In genomic region chr10:43452356-43452914, GRCh38 we compare ENCODE assay signal across 10 cellular contexts. TPM values are rescaled to one million over a fixed set of nuclear protein-coding genes. Genes with fewer than 3 reads are reported as not detected.
A peak's percentile ranks its signal among the peaks of the same experiment; 100 is the strongest.
DNase-seq lines count a peak whose midpoint lies in the region; ATAC-seq and TF ChIP-seq lines count a peak whose summit lies in the region.
"Had no signal": no experiment of that assay in that cellular context is flagged by ENCODE, and none has a peak within 500 bp of the region (broad histone marks: within the 10 kb centered on the region; RNA-seq: fewer than 3 reads in every experiment).

No MANE protein-coding gene starts in this region.

- H3K36me3 ChIP-seq in Peyer's patch (no peaks in the 10 kb centered on the region), esophagus (ENCODE audit: control insufficient read depth in 2 of 2, insufficient read depth in 2 of 2, low read length in 1 of 2) (no peaks in the 10 kb centered on the region), SK-N-SH (replicated peaks in 1 of 2; ENCODE audit: control insufficient read depth in 1 of 2, insufficient read depth in 2 of 2, low read length in 1 of 2) (no peaks in the 10 kb centered on the region)

- H3K9ac ChIP-seq in SK-N-SH: no peak overlapping the region

- H3K4me2 ChIP-seq in SK-N-SH: no peak overlapping the region

- H4K20me1 ChIP-seq in SK-N-SH (ENCODE audit: insufficient read depth): no peaks in the 10 kb centered on the region

- H3K4me1 ChIP-seq in Peyer's patch: peaks cover 0 to 30% (median 27%) of the 10 kb centered on the region in 4 donors
- H3K4me1 ChIP-seq in esophagus (ENCODE audit: control insufficient read depth in 2 of 2, insufficient read depth in 2 of 2, low read length in 1 of 2): peaks cover 2 to 3% of the 10 kb centered on the region in 2 donors
- peaks cover 5 to 9% of the 10 kb centered on the region in 2 experiments; a peak in 1 of 4 replicates for H3K4me1 ChIP-seq in SK-N-SH (ENCODE audit: control insufficient read depth in 1 of 2, insufficient read depth in 2 of 2, low read depth in 1 of 2, low read length in 1 of 2)

- H3K4me1 Mint-ChIP-seq in activated CD4-positive, alpha-beta T cell treated with anti-CD3 and anti-CD28 coated beads, Interleukin-2, amount 10 ng/mL, durations not matched to agents 24 days and 14 days: peaks cover 37% of the 10 kb centered on the region
- peaks cover 21 to 53% of the 10 kb centered on the region in 2 donors for H3K4me1 Mint-ChIP-seq in stimulated activated naive B cell treated with anti-CD40 and anti-IgM and Interleukin-4, amounts not matched to agents 10 μg/mL and 1 μg/mL and 100 μg/mL, for 72 hours

- no peak overlapping the region for H2AFZ ChIP-seq in SK-N-SH (ENCODE audit: low read depth)

- peak overlapping the region; percentile 85 for H3K27ac Mint-ChIP-seq in activated CD4-positive, alpha-beta T cell treated with anti-CD3 and anti-CD28 coated beads, Interleukin-2, amount 10 ng/mL, durations not matched to agents 24 days and 14 days
- H3K27ac Mint-ChIP-seq in stimulated activated naive B cell treated with anti-CD40 and anti-IgM and Interleukin-4, amounts not matched to agents 10 μg/mL and 1 μg/mL and 100 μg/mL, for 72 hours: peak overlapping the region; percentile 97

- H3K9me3 ChIP-seq in Peyer's patch: peaks cover 0 to 4% (median 0%) of the 10 kb centered on the region in 4 donors
- H3K9me3 ChIP-seq in esophagus (ENCODE audit: control insufficient read depth in 2 of 2, insufficient read depth in 1 of 2, low read depth in 1 of 2, low read length in 1 of 2): no peaks in the 10 kb centered on the region
- H3K9me3 ChIP-seq in SK-N-SH: no peaks in the 10 kb centered on the region

- H3K4me3 ChIP-seq in Peyer's patch (no peak overlapping the region), esophagus (ENCODE audit: low read depth in 1 of 2, low read length in 2 of 2) (no peak overlapping the region), SK-N-SH (ENCODE audit: low read depth in 2 of 2, low read length in 1 of 2) (no peak overlapping the region)

- peaks cover 13% of the 10 kb centered on the region; the same call in 1 of the 2 replicates for H3K79me2 ChIP-seq in SK-N-SH (ENCODE audit: insufficient read depth)

- TF ChIP-seq POLR2A in Peyer's patch (IDR thresholded peaks at IDR 0.05): no peak

- peak; percentile 62 for DNase-seq in activated CD4-positive, alpha-beta T cell treated with anti-CD3 and anti-CD28 coated beads, Interleukin-2, amount 10 ng/mL, durations not matched to agents 24 days and 14 days
- no peak for DNase-seq in activated CD4-positive, alpha-beta T cell treated with anti-CD3 and anti-CD28 coated beads for 1 hour
- DNase-seq in Peyer's patch (no peak), SK-N-SH (no peak), dedifferentiated amniotic fluid mesenchymal stem cell (ENCODE audit: extremely low spot score) (no peak)
- no peak for DNase-seq in stimulated activated naive B cell treated with anti-CD40 and anti-IgM and Interleukin-4, amounts not matched to agents 10 μg/mL and 1 μg/mL and 100 μg/mL, for 72 hours
- DNase-seq: NCI-H2227 treated with DMSO at 0.1 percent for 48 hours; stimulated activated CD4-positive, alpha-beta T cell treated with anti-CD3 and anti-CD28 coated beads, Interleukin-4, amount 100 ng/mL, for 1 hour had no signal

- no peak for TF ChIP-seq EP300 in SK-N-SH (IDR thresholded peaks at IDR 0.05; ENCODE audit: borderline replicate concordance in 1 of 2, low read depth in 1 of 2, low read length in 1 of 2)

- H3K4me3 Mint-ChIP-seq in activated CD4-positive, alpha-beta T cell treated with anti-CD3 and anti-CD28 coated beads, Interleukin-2, amount 10 ng/mL, durations not matched to agents 24 days and 14 days: peak overlapping the region; percentile 47
- peak overlapping the region; percentile 31 to 78 for H3K4me3 Mint-ChIP-seq in stimulated activated naive B cell treated with anti-CD40 and anti-IgM and Interleukin-4, amounts not matched to agents 10 μg/mL and 1 μg/mL and 100 μg/mL, for 72 hours

- intact Hi-C loops in activated CD4-positive, alpha-beta T cell treated with anti-CD3 and anti-CD28 coated beads, Interleukin-2, amount 10 ng/mL, durations not matched to agents 24 days and 14 days (cut with micrococcal nuclease): no loop called here

- peaks cover 5% of the 10 kb centered on the region for H3F3A ChIP-seq in SK-N-SH (replicated peaks; ENCODE audit: insufficient read depth)

- WGBS in esophagus, 2 donors: 36 to 61% methylated on average over 4 of the region's 4 CpGs
- 74% methylated on average over 4 of the region's 4 CpGs for WGBS in SK-N-SH (ENCODE audit: low lambda C conversion rate)

- POLR2A ChIA-PET in SK-N-SH (lab: Yijun Ruan, JAX): no interaction called here

- H3K27me3 ChIP-seq in Peyer's patch (no peaks in the 10 kb centered on the region), esophagus (ENCODE audit: control insufficient read depth in 1 of 2, insufficient read depth in 2 of 2, low read length in 2 of 2) (no peaks in the 10 kb centered on the region), SK-N-SH (ENCODE audit: insufficient read depth) (no peaks in the 10 kb centered on the region)

- H3K27ac ChIP-seq in Peyer's patch (peak overlapping the region in 3 of 4 donors; percentile 44 to 93 (median 74)), esophagus (ENCODE audit: low read depth in 2 of 2, low read length in 1 of 2) (peak overlapping the region; percentile 79 to 97), SK-N-SH (ENCODE audit: low read depth in 2 of 2, low read length in 1 of 2) (peak overlapping the region in 1 of 2 experiments; percentile 4; a peak in 1 of 4 replicates)

- CTCF ChIA-PET in SK-N-SH (lab: Yijun Ruan, JAX): interaction anchor here (0.9 kb wide), 1 partner anchor 8 kb away, joined by 3 read pairs; no protein-coding TSS in a partner anchor

- H3K9me3 Mint-ChIP-seq in activated CD4-positive, alpha-beta T cell treated with anti-CD3 and anti-CD28 coated beads, Interleukin-2, amount 10 ng/mL, durations not matched to agents 24 days and 14 days: peaks cover 2% of the 10 kb centered on the region
- no peaks in the 10 kb centered on the region for H3K9me3 Mint-ChIP-seq in stimulated activated naive B cell treated with anti-CD40 and anti-IgM and Interleukin-4, amounts not matched to agents 10 μg/mL and 1 μg/mL and 100 μg/mL, for 72 hours

- peaks cover 8% of the 10 kb centered on the region for H3K36me3 Mint-ChIP-seq in activated CD4-positive, alpha-beta T cell treated with anti-CD3 and anti-CD28 coated beads, Interleukin-2, amount 10 ng/mL, durations not matched to agents 24 days and 14 days (ENCODE audit: low read depth)
- H3K36me3 Mint-ChIP-seq in stimulated activated naive B cell treated with anti-CD40 and anti-IgM and Interleukin-4, amounts not matched to agents 10 μg/mL and 1 μg/mL and 100 μg/mL, for 72 hours: peaks cover 4 to 6% of the 10 kb centered on the region in 2 donors

- TF ChIP-seq CTCF in Peyer's patch (IDR thresholded peaks at IDR 0.05) (no peak), SK-N-SH (IDR thresholded peaks at IDR 0.05) (no peak)

- TF ChIP-seq RAD21 in SK-N-SH (IDR thresholded peaks at IDR 0.05; ENCODE audit: low read length): no peak

- ATAC-seq in stimulated activated naive B cell treated with anti-CD40 and anti-IgM and Interleukin-4, amounts not matched to agents 10 μg/mL and 1 μg/mL and 100 μg/mL, for 72 hours (replicated peaks): no peak
- ATAC-seq in GM21381 (IDR thresholded peaks at IDR 0.05; ENCODE audit: unreplicated experiment): no peak

- no peaks in the 10 kb centered on the region for H3K9me2 ChIP-seq in SK-N-SH

- H3K27me3 Mint-ChIP-seq in activated CD4-positive, alpha-beta T cell treated with anti-CD3 and anti-CD28 coated beads, Interleukin-2, amount 10 ng/mL, durations not matched to agents 24 days and 14 days: no peaks in the 10 kb centered on the region
- H3K27me3 Mint-ChIP-seq in stimulated activated naive B cell treated with anti-CD40 and anti-IgM and Interleukin-4, amounts not matched to agents 10 μg/mL and 1 μg/mL and 100 μg/mL, for 72 hours: no peaks in the 10 kb centered on the region

TF ChIP-seq in SK-N-SH, 30 proteins besides CTCF, POLR2A, EP300 and RAD21:
- TF ChIP-seq FOXM1 (IDR thresholded peaks at IDR 0.05; ENCODE audit: low read depth) (no peak), MXI1 (IDR thresholded peaks at IDR 0.05; ENCODE audit: low read depth, low read length) (no peak), YY1 (IDR thresholded peaks at IDR 0.05; ENCODE audit: low read depth) (no peak), ELF1 (IDR thresholded peaks at IDR 0.05) (no peak), TCF12 (IDR thresholded peaks at IDR 0.05) (no peak), RCOR1 (IDR thresholded peaks at IDR 0.05; ENCODE audit: low read length) (no peak), TEAD4 (IDR thresholded peaks at IDR 0.05; ENCODE audit: borderline replicate concordance, insufficient read depth) (no peak)
- TF ChIP-seq, protein P1, sequence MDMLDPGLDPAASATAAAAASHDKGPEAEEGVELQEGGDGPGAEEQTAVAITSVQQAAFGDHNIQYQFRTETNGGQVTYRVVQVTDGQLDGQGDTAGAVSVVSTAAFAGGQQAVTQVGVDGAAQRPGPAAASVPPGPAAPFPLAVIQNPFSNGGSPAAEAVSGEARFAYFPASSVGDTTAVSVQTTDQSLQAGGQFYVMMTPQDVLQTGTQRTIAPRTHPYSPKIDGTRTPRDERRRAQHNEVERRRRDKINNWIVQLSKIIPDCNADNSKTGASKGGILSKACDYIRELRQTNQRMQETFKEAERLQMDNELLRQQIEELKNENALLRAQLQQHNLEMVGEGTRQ (IDR thresholded peaks at IDR 0.05; ENCODE audit: borderline replicate concordance, low read depth, low read length): no peak
- TF ChIP-seq, protein P2, sequence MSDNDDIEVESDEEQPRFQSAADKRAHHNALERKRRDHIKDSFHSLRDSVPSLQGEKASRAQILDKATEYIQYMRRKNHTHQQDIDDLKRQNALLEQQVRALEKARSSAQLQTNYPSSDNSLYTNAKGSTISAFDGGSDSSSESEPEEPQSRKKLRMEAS (IDR thresholded peaks at IDR 0.05; ENCODE audit: low read depth): no peak

RNA-seq across cellular contexts. Expression of gene ZNF487, which starts 15.5 kb away (rescaled TPM):
- total RNA-seq in activated CD4-positive, alpha-beta T cell treated with anti-CD3 and anti-CD28 coated beads, Interleukin-2, amount 10 ng/mL, durations not matched to agents 24 days and 14 days: 1.5 and 1.6 TPM in 2 replicates
- 10 to 100 TPM; 21.5 to 51.7 (median 26.9) TPM for total RNA-seq in Peyer's patch
- polyA plus RNA-seq in esophagus (1 to 10 TPM; 2.7 to 3.7 TPM), SK-N-SH (2012; rRNA removed) (2.7 and 5.7 TPM in 2 replicates)
- 4.2 and 4.3 TPM in 2 replicates for polyA plus RNA-seq in SK-N-SH (2012; cell fraction: cytosol; rRNA removed)
- 5.0 and 6.6 TPM in 2 replicates for polyA plus RNA-seq in SK-N-SH (2012; cell fraction: nucleus; rRNA removed)

RNA-seq across cellular contexts. Expression of gene HNRNPF, which starts 43.4 kb away (rescaled TPM):
- total RNA-seq in activated CD4-positive, alpha-beta T cell treated with anti-CD3 and anti-CD28 coated beads, Interleukin-2, amount 10 ng/mL, durations not matched to agents 24 days and 14 days: 513 and 516 TPM in 2 replicates
- 100 to 1,000 TPM; 145 to 177 (median 160) TPM for total RNA-seq in Peyer's patch
- polyA plus RNA-seq in esophagus (100 to 1,000 TPM in 1 of 2 donors, 10 to 100 TPM in 1; 59.1 to 128 TPM), SK-N-SH (2012; rRNA removed) (195 and 217 TPM in 2 replicates)
- 185 and 227 TPM in 2 replicates for polyA plus RNA-seq in SK-N-SH (2012; cell fraction: cytosol; rRNA removed)
- polyA plus RNA-seq in SK-N-SH (2012; cell fraction: nucleus; rRNA removed): 101 and 146 TPM in 2 replicates
